Comparison of ENCODE assay signal across 8 cellular contexts in the genomic region with DNA sequence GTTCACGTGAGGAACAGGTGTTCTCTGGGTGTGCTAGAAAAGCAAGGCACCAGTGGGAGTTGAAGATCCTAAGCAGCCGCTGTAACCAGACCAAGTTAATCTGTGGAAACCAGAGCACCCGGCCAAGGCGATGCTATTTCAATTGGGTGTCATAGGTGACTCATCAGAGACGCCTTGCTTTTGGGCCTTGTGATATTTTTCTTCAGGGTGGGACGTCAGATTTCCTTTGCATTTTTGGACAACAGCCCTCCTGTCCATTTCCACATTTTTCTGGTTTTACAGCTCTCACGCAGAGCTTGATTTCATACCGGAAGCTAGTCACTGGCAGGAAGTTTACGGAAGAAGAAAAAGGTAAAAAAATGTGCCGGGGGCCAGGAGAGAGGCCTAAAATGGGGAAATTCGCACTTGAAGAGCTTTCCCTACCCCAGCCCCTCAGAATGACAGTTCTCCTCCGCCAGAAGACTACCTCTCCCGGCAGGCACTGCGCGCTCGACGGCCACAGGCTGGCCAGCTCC. TPM values are rescaled to one million over a fixed set of nuclear protein-coding genes. Genes with fewer than 3 reads are reported as not detected.
DNase-seq lines count a peak whose midpoint lies in the region; ATAC-seq, FAIRE-seq and TF ChIP-seq lines count a peak whose summit lies in the region.

No MANE protein-coding gene starts in this region.

- H3K79me2 ChIP-seq in GM23248 (ENCODE audit: insufficient read depth): no peaks in the 10 kb centered on the region

- H3K27ac ChIP-seq in GM23248 (peak overlapping the region; percentile 60), Panc1 (ENCODE audit: low read length) (no peak overlapping the region), epithelial cell of prostate (peak overlapping the region; percentile 36)

- peaks cover 5% of the 10 kb centered on the region; the same call in 1 of the 2 replicates for H3K27me3 ChIP-seq in GM23248 (replicated peaks; ENCODE audit: insufficient read depth)
- no peaks in the 10 kb centered on the region for H3K27me3 ChIP-seq in Panc1 (ENCODE audit: control insufficient read depth, insufficient read depth, low read length)

- no peak for ATAC-seq in Panc1
- ATAC-seq in GM19397 (IDR thresholded peaks at IDR 0.05; ENCODE audit: unreplicated experiment): no peak

- CTCF ChIA-PET in Panc1 (lab: Charles Lee): interaction anchor here (0.6 to 1.0 kb wide), 2 partner anchors 25 to 1963 kb away, joined by 3 to 11 read pairs; no protein-coding TSS in a partner anchor

- BruUV-seq in Panc1 (replicated peaks; lab: Mats Ljungman, UMichigan): no TSS peak

- H3K4me3 ChIP-seq in GM23248 (peak overlapping the region; percentile 90), Panc1 (ENCODE audit: low read depth in 2 of 2, low read length in 2 of 2) (peak overlapping the region; percentile 64 to 78)

- peak overlapping the region; percentile 90 for H2AFZ ChIP-seq in GM23248

- WGBS in GM23248 (ENCODE audit: low coverage in 1 of 2, low lambda C conversion rate in 2 of 2, missing lambda C conversion rate in 2 of 2), 2 experiments: 6 to 7% methylated on average over 17 of the region's 17 CpGs

- H3K4me3 Mint-ChIP-seq in osteocyte (ENCODE audit: unreplicated experiment): peak overlapping the region; percentile 78

- in situ Hi-C loops in GM23248 (cut with MboI): no loop called here
- in situ Hi-C loops in Panc1 (cut with HindIII; ENCODE audit: low pct_unique_long_range_greater_than_20kb, low sequenced_read_pairs): no loop called here
- in situ Hi-C loops in GM13976 (cut with MboI; ENCODE audit: low sequenced_read_pairs, unreplicated experiment): loop anchor here (25.0 kb wide), 1 partner anchor 365 kb away; no protein-coding TSS in a partner anchor

- intact Hi-C loops in Panc1 (cut with micrococcal nuclease; ENCODE audit: unreplicated experiment): no loop called here

- peaks cover 33% of the 10 kb centered on the region for H3K27me3 Mint-ChIP-seq in osteocyte (ENCODE audit: unreplicated experiment)

- peaks cover 9% of the 10 kb centered on the region for H3K4me1 Mint-ChIP-seq in osteocyte (ENCODE audit: unreplicated experiment)

- FAIRE-seq in D721Med (lab: Jason Lieb, UNC): no peak

- H3K4me2 ChIP-seq in GM23248 (ENCODE audit: unreplicated experiment): peak overlapping the region; percentile 69

- H3K9me2 ChIP-seq in GM23248 (ENCODE audit: insufficient read depth): no peaks in the 10 kb centered on the region

- H3F3A ChIP-seq in GM23248 (ENCODE audit: insufficient read depth): 0 out of 2 replicates have a peak, but pooled peaks cover 3% of the 10 kb centered on the region

- peak overlapping the region; percentile 63 for H3K27ac Mint-ChIP-seq in osteocyte (ENCODE audit: unreplicated experiment)

- H3K4me1 ChIP-seq in GM23248 (ENCODE audit: insufficient read depth): peaks cover 8% of the 10 kb centered on the region; the same call in 1 of the 2 replicates
- H3K4me1 ChIP-seq in Panc1 (ENCODE audit: control insufficient read depth, insufficient read depth, low read length): 0 out of 2 replicates have a peak, but pooled peaks cover 2% of the 10 kb centered on the region

- DNase-seq in GM23248 (peak; percentile 82), Panc1 (ENCODE audit: low read depth, low spot score) (no peak), epithelial cell of prostate (ENCODE audit: low read depth, low spot score) (no peak), osteocyte (ENCODE audit: extremely low spot score, unreplicated experiment) (no peak), D721Med (ENCODE audit: insufficient read length, low spot score) (no peak), GM13976 (ENCODE audit: low spot score) (no peak)
- no peak for DNase-seq in effector CD8-positive, alpha-beta T cell (lab: John Stamatoyannopoulos, UW)

- H3K36me3 ChIP-seq in GM23248 (ENCODE audit: low read depth): no peaks in the 10 kb centered on the region
- no peaks in the 10 kb centered on the region; the same call in none of the 2 replicates for H3K36me3 ChIP-seq in Panc1 (ENCODE audit: control insufficient read depth, insufficient read depth, low read length)

- peak overlapping the region; percentile 58 for H3K9ac ChIP-seq in GM23248

- TF ChIP-seq CTCF in Panc1 (IDR thresholded peaks at IDR 0.05) (no peak), osteocyte (IDR thresholded peaks at IDR 0.05) (no peak), D721Med (IDR thresholded peaks at IDR 0.05; ENCODE audit: insufficient read depth, missing control alignments) (no peak), GM13976 (IDR thresholded peaks at IDR 0.05; ENCODE audit: borderline replicate concordance, control extremely low read depth, extremely low read depth, insufficient read depth, missing control alignments) (no peak)

- H3K36me3 Mint-ChIP-seq in osteocyte (ENCODE audit: unreplicated experiment): no peaks in the 10 kb centered on the region

- POLR2A ChIA-PET in Panc1 (lab: Charles Lee): no interaction called here

- no peaks in the 10 kb centered on the region for H3K9me3 Mint-ChIP-seq in osteocyte (ENCODE audit: unreplicated experiment)

- no peaks in the 10 kb centered on the region for H3K9me3 ChIP-seq in GM23248 (ENCODE audit: low read depth)
- no peaks in the 10 kb centered on the region for H3K9me3 ChIP-seq in Panc1 (ENCODE audit: control insufficient read depth, insufficient read depth, low read depth, low read length)

- H4K20me1 ChIP-seq in GM23248 (ENCODE audit: insufficient read depth): no peaks in the 10 kb centered on the region

RNA-seq across cellular contexts. Expression of a gene that starts 0.5 kb away (rescaled TPM):
- total RNA-seq in GM23248 (2014; rRNA removed; shearing (Covaris generic)): 0.76 and 0.86 TPM in 2 replicates
- 0.26 and 1.1 TPM in 2 replicates for polyA plus RNA-seq in GM23248 (2016; fragmentation: Nextera tagmentation; extraction: Ambion mirVana)
- total RNA-seq in Panc1 (2021; ENCODE audit: unreplicated experiment) (0.98 TPM), osteocyte (0.37 and 0.75 TPM in 2 replicates)
- 0.40 TPM for polyA plus RNA-seq in Panc1 (2012; ENCODE audit: insufficient read length)
